Comparison of ENCODE assay signal across 8 cellular contexts in genomic region chr9:99266136-99267023, GRCh38. TPM values are rescaled to one million over a fixed set of nuclear protein-coding genes. Genes with fewer than 3 reads are reported as not detected.
A peak's percentile ranks its signal among the peaks of the same experiment; 100 is the strongest.
DNase-seq lines count a peak whose midpoint lies in the region; ATAC-seq, FAIRE-seq and TF ChIP-seq lines count a peak whose summit lies in the region.

No MANE protein-coding gene starts in this region.

- H3K27ac Mint-ChIP-seq in activated CD4-positive, alpha-beta T cell treated with anti-CD3 and anti-CD28 coated beads, Interleukin-2, amount 10 ng/mL, durations not matched to agents 7 days and 5 days = no peak overlapping the region

- H3K4me3 ChIP-seq in coronary artery (no peak overlapping the region), lower leg skin (ENCODE audit: low read depth, poor library complexity, severe bottlenecking) (no peak overlapping the region)

- peaks cover 12% of the 10 kb centered on the region for H3K4me1 Mint-ChIP-seq in activated CD4-positive, alpha-beta T cell treated with anti-CD3 and anti-CD28 coated beads, Interleukin-2, amount 10 ng/mL, durations not matched to agents 7 days and 5 days

- peak; percentile 26 for DNase-seq in 8988T
- DNase-seq in GM12892 (ENCODE audit: insufficient read length) = no peak
- peak; percentile 61 for DNase-seq in NCI-H226
- peak; percentile 66 for DNase-seq in activated CD4-positive, alpha-beta T cell treated with anti-CD3 and anti-CD28 coated beads, Interleukin-2, amount 10 ng/mL, durations not matched to agents 7 days and 5 days
- no peak for DNase-seq in coronary artery (ENCODE audit: low spot score)
- DNase-seq in lower leg skin (ENCODE audit: low spot score in 2 of 2) = peak; percentile 55 to 88
- DNase-seq in stimulated activated CD8-positive, alpha-beta memory T cell treated with anti-CD3 and anti-CD28 coated beads, Interleukin-12 subunit alpha, Interleukin-12 subunit beta, amount 100 ng/mL, for 4 hours (ENCODE audit: low read depth) = peak; percentile 39

- no peak overlapping the region for H3K4me3 Mint-ChIP-seq in activated CD4-positive, alpha-beta T cell treated with anti-CD3 and anti-CD28 coated beads, Interleukin-2, amount 10 ng/mL, durations not matched to agents 7 days and 5 days

- POLR2A ChIA-PET in activated CD4-positive, alpha-beta T cell treated with anti-CD3 and anti-CD28 coated beads, Interleukin-2, amount 10 ng/mL, durations not matched to agents 7 days and 5 days (lab: Charles Lee) = no interaction called here

- intact Hi-C loops in lower leg skin (cut with DNase I; ENCODE audit: low total_unique reads) = no loop called here

- no peak for TF ChIP-seq POLR2A in GM12892 (IDR thresholded peaks at IDR 0.05; ENCODE audit: low read depth, low read length)
- no peak for TF ChIP-seq POLR2A in lower leg skin (IDR thresholded peaks at IDR 0.05)

- FAIRE-seq in GM12892 (lab: Jason Lieb, UNC) = peak; percentile 94

- H3K36me3 Mint-ChIP-seq in activated CD4-positive, alpha-beta T cell treated with anti-CD3 and anti-CD28 coated beads, Interleukin-2, amount 10 ng/mL, durations not matched to agents 7 days and 5 days (ENCODE audit: low read depth) = no peaks in the 10 kb centered on the region

- ATAC-seq in HG03045 (IDR thresholded peaks at IDR 0.05; ENCODE audit: unreplicated experiment) = peak; percentile 66

- 20 to 22% methylated on average over 18 of the region's 18 CpGs for WGBS in lower leg skin, 2 donors

- peaks cover 16% of the 10 kb centered on the region for H3K27me3 Mint-ChIP-seq in activated CD4-positive, alpha-beta T cell treated with anti-CD3 and anti-CD28 coated beads, Interleukin-2, amount 10 ng/mL, durations not matched to agents 7 days and 5 days

- TF ChIP-seq CTCF in coronary artery (IDR thresholded peaks at IDR 0.05) (peak; percentile 68), lower leg skin (IDR thresholded peaks at IDR 0.05) (peak in 1 of 3 donors; percentile 58)

- H3K27ac ChIP-seq in coronary artery = no peak overlapping the region

- CTCF ChIA-PET in activated CD4-positive, alpha-beta T cell treated with anti-CD3 and anti-CD28 coated beads, Interleukin-2, amount 10 ng/mL, durations not matched to agents 7 days and 5 days (lab: Charles Lee) = interaction anchor here (0.6 to 0.9 kb wide), 3 partner anchors 11 to 545 kb away, joined by 3 read pairs; no protein-coding TSS in a partner anchor

- H3K9me3 Mint-ChIP-seq in activated CD4-positive, alpha-beta T cell treated with anti-CD3 and anti-CD28 coated beads, Interleukin-2, amount 10 ng/mL, durations not matched to agents 7 days and 5 days = no peaks in the 10 kb centered on the region

RNA-seq across cellular contexts. Expression of gene SEC61B, which starts 44.3 kb away (rescaled TPM):
- polyA plus RNA-seq in GM12892 (2012; ENCODE audit: missing spikeins) = 245 TPM
- 100 to 1,000 TPM; 104 to 116 TPM for total RNA-seq in activated CD4-positive, alpha-beta T cell treated with anti-CD3 and anti-CD28 coated beads, Interleukin-2, amount 10 ng/mL, durations not matched to agents 7 days and 5 days
- 10 to 100 TPM; 58.6 to 82.0 (median 75.4) TPM for total RNA-seq in lower leg skin

RNA-seq across cellular contexts. Expression of gene ALG2, which starts 44.6 kb away (rescaled TPM):
- 25.3 TPM for polyA plus RNA-seq in GM12892 (2012; ENCODE audit: missing spikeins)
- 10 to 100 TPM; 21.2 to 30.5 TPM for total RNA-seq in activated CD4-positive, alpha-beta T cell treated with anti-CD3 and anti-CD28 coated beads, Interleukin-2, amount 10 ng/mL, durations not matched to agents 7 days and 5 days
- total RNA-seq in lower leg skin = 10 to 100 TPM; 23.8 to 31.1 (median 28.1) TPM

Comparison
In these comparisons a context has a peak if more than half of its experiments do, and no peak if none do; other contexts are left out.
1. DNase-seq: peak in 8988T (single experiment), NCI-H226 (single experiment), activated CD4-positive, alpha-beta T cell treated with anti-CD3 and anti-CD28 coated beads, Interleukin-2, amount 10 ng/mL, durations not matched to agents 7 days and 5 days (single experiment), lower leg skin (2 of 2) and stimulated activated CD8-positive, alpha-beta memory T cell treated with anti-CD3 and anti-CD28 coated beads, Interleukin-12 subunit alpha, Interleukin-12 subunit beta, amount 100 ng/mL, for 4 hours (single experiment); none in GM12892 (single experiment) and coronary artery (single experiment).